Comparison of ENCODE assay signal across 20 cellular contexts in genomic region chr19:11113140-11113708, GRCh38.
"Had no signal": no experiment of that assay in that cellular context is flagged by ENCODE, and none has a peak within 500 bp of the region (broad histone marks: within the 10 kb centered on the region; RNA-seq: fewer than 3 reads in every experiment).

No MANE protein-coding gene starts in this region.

- H3K27me3 Mint-ChIP-seq: T-cell had no signal

- H3K4me1 Mint-ChIP-seq: endodermal cell, T-cell had no signal

- H3K27ac Mint-ChIP-seq: endodermal cell, T-cell had no signal

- H3K4me3 Mint-ChIP-seq: endodermal cell, T-cell had no signal

- H3K4me1 ChIP-seq: left lung, prostate gland, testis, upper lobe of left lung had no signal

- ATAC-seq: left lung, right cardiac atrium had no signal

- H3K9me3 ChIP-seq: left lung, prostate gland, testis, upper lobe of left lung had no signal

- H3K9me3 Mint-ChIP-seq: endodermal cell, T-cell had no signal

- H3K27me3 ChIP-seq: brain microvascular endothelial cell, left lung, testis, upper lobe of left lung had no signal

- DNase-seq: activated CD4-positive, alpha-beta T cell treated with anti-CD3 and anti-CD28 coated beads for 48 hours; activated CD4-positive, CD25-positive, alpha-beta regulatory T cell; activated CD8-positive, alpha-beta memory T cell treated with anti-CD3 and anti-CD28 coated beads for 24 hours; activated CD8-positive, alpha-beta memory T cell treated with anti-CD3 and anti-CD28 coated beads, Interleukin-2, amount 50 U/mL, for 48 hours; aorta; brain microvascular endothelial cell; central memory CD4-positive, alpha-beta T cell; endodermal cell; head of caudate nucleus; kidney; left lung; mammary epithelial cell; stimulated activated CD4-positive, alpha-beta T cell treated with anti-CD3 and anti-CD28 coated beads, Interleukin-4, amount 100 ng/mL, for 1 hour; T-cell; T-helper 9 cell; testis; upper lobe of left lung had no signal

- H3K27ac ChIP-seq: brain microvascular endothelial cell, left lung, prostate gland, skin epidermis, testis, upper lobe of left lung had no signal
